In genomic region chr6:95654176-95654575, GRCh38 we compare ENCODE assay signal across 28 cellular contexts.
"Had no signal": no experiment of that assay in that cellular context is flagged by ENCODE, and none has a peak within 500 bp of the region (broad histone marks: within the 10 kb centered on the region; RNA-seq: fewer than 3 reads in every experiment).

No MANE protein-coding gene starts in this region.

- H3K79me2 ChIP-seq: parathyroid adenoma had no signal

- H2AFZ ChIP-seq: neural progenitor cell, parathyroid adenoma had no signal

- H3K4me1 ChIP-seq: neural progenitor cell, parathyroid adenoma, psoas muscle, spleen, suprapubic skin, testis, tibial artery, transverse colon, upper lobe of right lung, uterus had no signal

- H3K27me3 ChIP-seq: neural progenitor cell, ovary, spleen, suprapubic skin, testis, tibial artery, transverse colon, upper lobe of right lung, uterus had no signal

- H3K36me3 ChIP-seq: neural progenitor cell, ovary, spleen, suprapubic skin, tibial artery, transverse colon, upper lobe of right lung, uterus had no signal

- DNase-seq: natural killer cell; occipital lobe; ovary; posterior cingulate gyrus; psoas muscle; right cardiac atrium; spleen; stimulated activated CD4-positive, alpha-beta T cell treated with anti-CD3 and anti-CD28 coated beads, Interleukin-12 subunit alpha, Interleukin-12 subunit beta, amount 100 ng/mL, for 4 hours; stimulated activated CD4-positive, alpha-beta T cell treated with anti-CD3 and anti-CD28 coated beads, Interleukin-1b, Interleukin-23, amount 100 ng/mL, for 48 hours; stimulated activated CD4-positive, alpha-beta T cell treated with anti-CD3 and anti-CD28 coated beads, Interleukin-4, amount 100 ng/mL, for 1 hour; stimulated activated CD4-positive, alpha-beta T cell treated with anti-CD3 and anti-CD28 coated beads, Interleukin-4, amount 100 ng/mL, for 4 hours; stimulated activated CD8-positive, alpha-beta memory T cell treated with anti-CD3 and anti-CD28 coated beads, Interleukin-4, amount 100 ng/mL, for 48 hours; stimulated activated naive CD4-positive, alpha-beta T cell; stimulated activated naive CD8-positive, alpha-beta T cell treated with anti-CD3 and anti-CD28 coated beads, Interleukin-15, amount 100 ng/mL, for 72 hours; stimulated activated naive CD8-positive, alpha-beta T cell treated with anti-CD3 and anti-CD28 coated beads, Interleukin-15, Interleukin-2, amounts not matched to agents 100 U/mL and 50 U/mL, for 24 hours; substantia nigra; testis; tibial artery; transverse colon; upper lobe of right lung; uterus had no signal

- H3K9ac ChIP-seq: neural progenitor cell, parathyroid adenoma had no signal

- ATAC-seq: natural killer cell; psoas muscle; right cardiac atrium; sciatic nerve; stimulated activated memory B cell treated with anti-CD40 and anti-IgM and Interleukin-4, amounts not matched to agents 10 μg/mL and 1 μg/mL and 100 μg/mL, for 72 hours; stimulated activated naive CD8-positive, alpha-beta T cell treated with anti-CD3 and anti-CD28 coated beads, Interleukin-15, amount 100 ng/mL, for 72 hours; stimulated activated naive CD8-positive, alpha-beta T cell treated with anti-CD3 and anti-CD28 coated beads, Interleukin-15, Interleukin-2, amounts not matched to agents 100 U/mL and 50 U/mL, for 24 hours; upper lobe of right lung had no signal

- H3K4me2 ChIP-seq: neural progenitor cell, smooth muscle cell had no signal

- H3K27ac ChIP-seq: neural progenitor cell, ovary, parathyroid adenoma, psoas muscle, skin epidermis, spleen, suprapubic skin, testis, tibial artery, transverse colon, upper lobe of right lung, uterus had no signal

- H3K9me3 ChIP-seq: ovary, psoas muscle, spleen, suprapubic skin, testis, tibial artery, transverse colon, upper lobe of right lung, uterus had no signal

- H3K4me3 ChIP-seq: neural progenitor cell, ovary, psoas muscle, skin epidermis, smooth muscle cell, spleen, suprapubic skin, testis, tibial artery, transverse colon, upper lobe of right lung, uterus had no signal
